8 cellular contexts compared by ENCODE assay signal in the genomic region with DNA sequence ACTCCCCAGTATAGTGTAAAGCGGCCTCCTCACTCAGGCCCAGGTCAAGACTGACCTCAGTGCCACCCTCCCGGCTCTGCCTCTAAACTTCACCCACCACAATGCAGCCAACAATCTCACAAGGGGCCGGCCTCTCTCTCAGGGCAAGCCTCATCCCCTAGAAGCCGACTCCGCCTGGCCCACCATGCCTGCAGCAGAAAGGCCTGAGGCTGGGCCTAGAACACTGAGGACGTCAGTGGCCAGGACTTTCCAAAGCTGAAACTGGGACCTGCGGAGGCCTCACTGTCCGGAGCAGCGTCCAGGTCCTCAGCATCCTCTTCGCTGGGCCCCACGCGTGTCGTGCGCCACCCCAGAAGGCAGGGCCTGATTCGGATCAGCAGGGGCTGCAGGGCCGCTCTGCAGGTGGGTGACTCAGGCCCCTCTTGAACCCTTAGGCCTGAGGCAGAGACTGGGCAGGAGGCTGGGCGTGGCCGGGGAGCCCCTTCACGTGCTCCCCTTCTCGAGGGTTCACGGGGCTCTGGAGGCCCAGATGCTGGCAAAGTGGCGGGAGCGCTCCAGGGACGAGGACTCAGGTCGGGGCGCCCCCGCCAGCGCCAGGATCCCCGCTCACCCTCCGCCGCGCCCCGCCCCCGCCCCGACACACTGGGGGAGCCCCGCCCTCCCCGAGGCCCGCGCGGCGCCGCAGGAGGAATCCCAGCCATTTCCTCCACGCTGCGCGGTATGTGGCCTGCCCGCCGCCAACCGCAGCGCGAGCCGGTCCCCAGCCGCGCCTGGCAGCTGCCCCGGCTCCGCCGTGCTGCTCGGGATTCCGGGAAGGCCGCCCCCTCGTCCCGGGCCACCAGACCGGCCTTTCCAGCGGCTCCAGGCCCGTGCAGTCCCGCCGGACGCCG. TPM values are rescaled to one million over a fixed set of nuclear protein-coding genes. Genes with fewer than 3 reads are reported as not detected.
DNase-seq lines count a peak whose midpoint lies in the region; ATAC-seq and TF ChIP-seq lines count a peak whose summit lies in the region.

No MANE protein-coding gene starts in this region.

- peak overlapping the region; percentile 6 for H3K27ac Mint-ChIP-seq in Caco-2 (ENCODE audit: unreplicated experiment)

- DNase-seq in Caco-2 (no peak), T-helper 9 cell (peak; percentile 67), cardiac fibroblast (ENCODE audit: low read depth in 2 of 2) (peak; percentile 54 to 88), kidney tubule cell (ENCODE audit: low spot score) (peak; percentile 71), HPDE6-E6E7 (ENCODE audit: extremely low spot score) (no peak)
- DNase-seq in stimulated activated CD4-positive, alpha-beta T cell treated with anti-CD3 and anti-CD28 coated beads, Interleukin-4, amount 100 ng/mL, for 4 hours = peak; percentile 48 to 56

- H3K4me3 ChIP-seq in Caco-2 (ENCODE audit: low read depth, low read length) (no peak overlapping the region), cardiac fibroblast (replicated peaks in 1 of 2; ENCODE audit: low read depth in 2 of 2, low read length in 2 of 2) (no peak overlapping the region)

- H3K36me3 ChIP-seq in Caco-2 (ENCODE audit: control insufficient read depth, insufficient read depth, low read length) = no peaks in the 10 kb centered on the region

- TF ChIP-seq CTCF in Caco-2 (IDR thresholded peaks at IDR 0.05; ENCODE audit: insufficient read depth in 1 of 2, low read depth in 1 of 2, low read length in 1 of 2, severe bottlenecking in 1 of 2, unreplicated experiment in 1 of 2) (no peak), cardiac fibroblast (IDR thresholded peaks at IDR 0.05; ENCODE audit: low read depth, low read length) (no peak)

- peaks cover 43% of the 10 kb centered on the region for H3K4me1 ChIP-seq in Caco-2

- peaks cover 13% of the 10 kb centered on the region for H3K4me1 Mint-ChIP-seq in Caco-2 (ENCODE audit: low read depth, unreplicated experiment)

- BruUV-seq in Caco-2 (replicated peaks; lab: Mats Ljungman, UMichigan) = no TSS peak

- no peaks in the 10 kb centered on the region for H3K27me3 Mint-ChIP-seq in Caco-2 (ENCODE audit: insufficient read depth, unreplicated experiment)

- H3K9me3 ChIP-seq in Caco-2 = peaks cover 3% of the 10 kb centered on the region; the same call in 1 of the 2 replicates

- CTCF ChIA-PET in Caco-2 (lab: Charles Lee) = no interaction called here

- no peak overlapping the region for H3K4me3 Mint-ChIP-seq in Caco-2 (ENCODE audit: unreplicated experiment)

- H3K27me3 ChIP-seq in Caco-2 (replicated peaks; ENCODE audit: control insufficient read depth, insufficient read depth, low read length) = no peaks in the 10 kb centered on the region

- intact Hi-C loops in Caco-2 (cut with micrococcal nuclease; ENCODE audit: unreplicated experiment) = no loop called here

- H3K36me3 Mint-ChIP-seq in Caco-2 (ENCODE audit: insufficient read depth, unreplicated experiment) = peaks cover 7% of the 10 kb centered on the region

- peaks cover 11% of the 10 kb centered on the region for H3K9me3 Mint-ChIP-seq in Caco-2 (ENCODE audit: unreplicated experiment)

- ATAC-seq in HG03469 (IDR thresholded peaks at IDR 0.05; ENCODE audit: unreplicated experiment) (no peak), GM21576 (IDR thresholded peaks at IDR 0.05; ENCODE audit: unreplicated experiment) (no peak)

- POLR2A ChIA-PET in Caco-2 (lab: Charles Lee) = interaction anchor here (1.3 kb wide), 1 partner anchor 41 kb away, joined by 3 read pairs; no protein-coding TSS in a partner anchor

RNA-seq across cellular contexts. Expression of a gene that starts 53.1 kb away (rescaled TPM):
- 322 and 339 TPM in 2 replicates for total RNA-seq in Caco-2 (2022)

Comparison
In these comparisons a context has a peak if more than half of its experiments do, and no peak if none do; other contexts are left out.
1. DNase-seq: peak in T-helper 9 cell (single experiment), cardiac fibroblast (2 of 2), kidney tubule cell (single experiment) and stimulated activated CD4-positive, alpha-beta T cell treated with anti-CD3 and anti-CD28 coated beads, Interleukin-4, amount 100 ng/mL, for 4 hours (2 of 2); none in Caco-2 (0 of 2) and HPDE6-E6E7 (single experiment).